ENCODE assay signal across 8 cellular contexts in genomic region chr5:117455236-117456233, GRCh38.
A peak's percentile ranks its signal among the peaks of the same experiment; 100 is the strongest.
DNase-seq lines count a peak whose midpoint lies in the region; ATAC-seq and TF ChIP-seq lines count a peak whose summit lies in the region.

No MANE protein-coding gene starts in this region.

- POLR2A ChIA-PET in activated CD8-positive, alpha-beta T cell treated with anti-CD3 and anti-CD28 coated beads for 36 hours (lab: Charles Lee) = no interaction called here

- intact Hi-C loops in activated CD8-positive, alpha-beta T cell treated with anti-CD3 and anti-CD28 coated beads for 36 hours (cut with micrococcal nuclease) = loop anchor here (10.0 kb wide), 1 partner anchor 1339 kb away; no protein-coding TSS in a partner anchor
- intact Hi-C loops in esophagus muscularis mucosa (cut with DNase I) = loop anchor here (10.0 kb wide), 1 partner anchor 881 kb away; the partner anchor contains the start of gene SEMA6A

- H3K4me3 ChIP-seq in kidney epithelial cell (ENCODE audit: low read depth, low read length) (peak overlapping the region; percentile 4), esophagus muscularis mucosa (peak overlapping the region in 1 of 4 donors; percentile 29)

- no peaks in the 10 kb centered on the region for H3K9me3 ChIP-seq in esophagus muscularis mucosa

- no peaks in the 10 kb centered on the region for H3K27me3 Mint-ChIP-seq in activated CD8-positive, alpha-beta T cell treated with anti-CD3 and anti-CD28 coated beads for 36 hours

- TF ChIP-seq EP300 in esophagus muscularis mucosa (IDR thresholded peaks at IDR 0.05) = no peak

- in situ Hi-C loops in Caki2 (cut with HindIII; ENCODE audit: low pct_unique_long_range_greater_than_20kb, low sequenced_read_pairs) = no loop called here

- DNase-seq in Caki2 (ENCODE audit: low read depth) (peak; percentile 28), kidney epithelial cell (ENCODE audit: low read depth) (no peak), pons (ENCODE audit: low spot score) (no peak), esophagus muscularis mucosa (ENCODE audit: extremely low spot score) (no peak)
- DNase-seq in activated CD8-positive, alpha-beta T cell treated with anti-CD3 and anti-CD28 coated beads for 36 hours = peak; percentile 2
- DNase-seq in effector CD4-positive, alpha-beta T cell = no peak

- no peak overlapping the region for H3K27ac ChIP-seq in esophagus muscularis mucosa (replicated peaks in 1 of 4)

- ATAC-seq in GM19438 (IDR thresholded peaks at IDR 0.05; ENCODE audit: low read depth, unreplicated experiment) = peak; percentile 57
- ATAC-seq in HG03432 (IDR thresholded peaks at IDR 0.05; ENCODE audit: unreplicated experiment) = peak; percentile 38
- no peak for ATAC-seq in activated CD8-positive, alpha-beta T cell treated with anti-CD3 and anti-CD28 coated beads for 36 hours

- peaks cover 0 to 5% (median 0%) of the 10 kb centered on the region in 4 donors for H3K4me1 ChIP-seq in esophagus muscularis mucosa

- no peaks in the 10 kb centered on the region for H3K36me3 Mint-ChIP-seq in activated CD8-positive, alpha-beta T cell treated with anti-CD3 and anti-CD28 coated beads for 36 hours (ENCODE audit: low read depth)

- H3K27me3 ChIP-seq in kidney epithelial cell (ENCODE audit: control insufficient read depth, insufficient read depth, low read length) (no peaks in the 10 kb centered on the region), esophagus muscularis mucosa (no peaks in the 10 kb centered on the region)

- CTCF ChIA-PET in activated CD8-positive, alpha-beta T cell treated with anti-CD3 and anti-CD28 coated beads for 36 hours (lab: Charles Lee) = interaction anchor here (0.6 to 2.2 kb wide), 24 partner anchors 9 to 1336 kb away, joined by 3 to 18 read pairs (median 4); no protein-coding TSS in a partner anchor

- H3K4me3 Mint-ChIP-seq in activated CD8-positive, alpha-beta T cell treated with anti-CD3 and anti-CD28 coated beads for 36 hours = peak overlapping the region; percentile 55

- H3K27ac Mint-ChIP-seq in activated CD8-positive, alpha-beta T cell treated with anti-CD3 and anti-CD28 coated beads for 36 hours = no peak overlapping the region

- H3K4me1 Mint-ChIP-seq in activated CD8-positive, alpha-beta T cell treated with anti-CD3 and anti-CD28 coated beads for 36 hours (ENCODE audit: low read depth) = no peaks in the 10 kb centered on the region

- no peaks in the 10 kb centered on the region for H3K9me3 Mint-ChIP-seq in activated CD8-positive, alpha-beta T cell treated with anti-CD3 and anti-CD28 coated beads for 36 hours

- H3K36me3 ChIP-seq in kidney epithelial cell (ENCODE audit: control insufficient read depth, insufficient read depth, low read length) (no peaks in the 10 kb centered on the region), esophagus muscularis mucosa (no peaks in the 10 kb centered on the region)

- TF ChIP-seq CTCF in activated CD8-positive, alpha-beta T cell treated with anti-CD3 and anti-CD28 coated beads for 36 hours (IDR thresholded peaks at IDR 0.05) = no peak
- peak; percentile 43 for TF ChIP-seq CTCF in kidney epithelial cell (IDR thresholded peaks at IDR 0.05; ENCODE audit: insufficient read depth, low read length, poor library complexity, severe bottlenecking)
- peak in 1 of 3 experiments; percentile 10 for TF ChIP-seq CTCF in esophagus muscularis mucosa (IDR thresholded peaks at IDR 0.05)

- TF ChIP-seq POLR2A in esophagus muscularis mucosa (IDR thresholded peaks at IDR 0.05; ENCODE audit: low read depth) = no peak

- 69% methylated on average over 19 of the region's 21 CpGs for WGBS in esophagus muscularis mucosa

Comparison
In these comparisons a context has a peak if more than half of its experiments do, and no peak if none do; other contexts are left out.
1. DNase-seq: peak in Caki2 (single experiment) and activated CD8-positive, alpha-beta T cell treated with anti-CD3 and anti-CD28 coated beads for 36 hours (single experiment); none in kidney epithelial cell (single experiment), pons (single experiment), effector CD4-positive, alpha-beta T cell (single experiment) and esophagus muscularis mucosa (single experiment).